8 cellular contexts compared by ENCODE assay signal in genomic region chr4:119628281-119629141, GRCh38. TPM values are rescaled to one million over a fixed set of nuclear protein-coding genes. Genes with fewer than 3 reads are reported as not detected.
DNase-seq lines count a peak whose midpoint lies in the region; ATAC-seq and TF ChIP-seq lines count a peak whose summit lies in the region.

PDE5A (minus strand) TSS chr4:119628804; CDS start chr4:119628671, 133 bp downstream.

- H3K4me3 ChIP-seq in BJ (ENCODE audit: low read depth, low read length), result peak within 1 kb of the TSS; percentile 74
- peak within 1 kb of the TSS; percentile 77 for H3K4me3 ChIP-seq in effector memory CD4-positive, alpha-beta T cell (ENCODE audit: insufficient read depth, low read depth, low read length, poor library complexity, severe bottlenecking)

- peaks cover 19% of the 10 kb centered on the region for H3K4me1 Mint-ChIP-seq in activated CD8-positive, alpha-beta T cell treated with anti-CD3 and anti-CD28 coated beads for 36 hours (ENCODE audit: low read depth)

- peaks cover 15% of the 10 kb centered on the region for H3K4me1 ChIP-seq in effector memory CD4-positive, alpha-beta T cell (ENCODE audit: control insufficient read depth, insufficient read depth, low read length, poor library complexity, severe bottlenecking)

- peak within 1 kb of the TSS; percentile 52 for H3K27ac ChIP-seq in effector memory CD4-positive, alpha-beta T cell (ENCODE audit: insufficient read depth, low read length, poor library complexity, severe bottlenecking)

- POLR2A ChIA-PET in BJ (lab: Charles Lee), result interaction anchor here (0.5 to 1.6 kb wide), 6 partner anchors 70 to 283 kb away, joined by 3 to 4 read pairs (median 4); no protein-coding TSS in a partner anchor
- POLR2A ChIA-PET in activated CD8-positive, alpha-beta T cell treated with anti-CD3 and anti-CD28 coated beads for 36 hours (lab: Charles Lee), result interaction anchor here (0.7 to 1.6 kb wide), 2 partner anchors 13 to 31 kb away, joined by 3 to 5 read pairs; no protein-coding TSS in a partner anchor

- intact Hi-C loops in activated CD8-positive, alpha-beta T cell treated with anti-CD3 and anti-CD28 coated beads for 36 hours (cut with micrococcal nuclease), result loop anchor here (2.0 to 5.0 kb wide), 2 partner anchors 420 to 646 kb away; no protein-coding TSS in a partner anchor

- H3K4me3 Mint-ChIP-seq in activated CD8-positive, alpha-beta T cell treated with anti-CD3 and anti-CD28 coated beads for 36 hours, result peak within 1 kb of the TSS; percentile 71

- H3K27me3 Mint-ChIP-seq in activated CD8-positive, alpha-beta T cell treated with anti-CD3 and anti-CD28 coated beads for 36 hours, result peaks cover 23% of the 10 kb centered on the region

- H3K9me3 Mint-ChIP-seq in activated CD8-positive, alpha-beta T cell treated with anti-CD3 and anti-CD28 coated beads for 36 hours, result no peaks in the 10 kb centered on the region

- no peaks in the 10 kb centered on the region for H3K36me3 Mint-ChIP-seq in activated CD8-positive, alpha-beta T cell treated with anti-CD3 and anti-CD28 coated beads for 36 hours (ENCODE audit: low read depth)

- ATAC-seq in GM19351 (IDR thresholded peaks at IDR 0.05; ENCODE audit: unreplicated experiment) (peak; percentile 88), HG03457 (IDR thresholded peaks at IDR 0.05; ENCODE audit: unreplicated experiment) (peak; percentile 92)
- peak; percentile 87 for ATAC-seq in activated CD8-positive, alpha-beta T cell treated with anti-CD3 and anti-CD28 coated beads for 36 hours

- CTCF ChIA-PET in BJ (lab: Yijun Ruan, JAX), result interaction anchor here (0.6 to 3.6 kb wide), 65 partner anchors 9 to 648 kb away, joined by 3 to 64 read pairs (median 5); no protein-coding TSS in a partner anchor
- CTCF ChIA-PET in activated CD8-positive, alpha-beta T cell treated with anti-CD3 and anti-CD28 coated beads for 36 hours (lab: Charles Lee), result interaction anchor here (0.6 to 3.3 kb wide), 50 partner anchors 8 to 645 kb away, joined by 3 to 34 read pairs (median 4); partner anchors contain the start of gene MAD2L1

- peak; percentile 72 for TF ChIP-seq CTCF in BJ (IDR thresholded peaks at IDR 0.05; ENCODE audit: insufficient read depth, low read depth, low read length)
- TF ChIP-seq CTCF in activated CD8-positive, alpha-beta T cell treated with anti-CD3 and anti-CD28 coated beads for 36 hours (IDR thresholded peaks at IDR 0.05), result peak; percentile 82

- no peaks in the 10 kb centered on the region for H3K27me3 ChIP-seq in BJ (ENCODE audit: control insufficient read depth, insufficient read depth, low read length)
- H3K27me3 ChIP-seq in effector memory CD4-positive, alpha-beta T cell (replicated peaks; ENCODE audit: control insufficient read depth, insufficient read depth, low read length, poor library complexity, severe bottlenecking), result no peaks in the 10 kb centered on the region

- H3K9me3 ChIP-seq in effector memory CD4-positive, alpha-beta T cell (ENCODE audit: control insufficient read depth, low read length), result no peaks in the 10 kb centered on the region

- no peak for DNase-seq in BJ (ENCODE audit: low read depth)
- DNase-seq in NCI-H69 (lab: John Stamatoyannopoulos, UW), result peak; percentile 94
- DNase-seq in activated CD8-positive, alpha-beta T cell treated with anti-CD3 and anti-CD28 coated beads for 36 hours, result peak; percentile 83
- peak; percentile 44 to 60 (median 53) for DNase-seq in effector memory CD4-positive, alpha-beta T cell
- DNase-seq in medulla oblongata (ENCODE audit: extremely low spot score), result peak; percentile 78
- peak; percentile 49 to 65 (median 59) for DNase-seq in stimulated activated CD4-positive, alpha-beta T cell treated with anti-CD3 and anti-CD28 coated beads, TNF-alpha, amount 100 ng/mL, for 4 hours (ENCODE audit: low read depth in 3 of 3)

- H3K36me3 ChIP-seq in BJ (ENCODE audit: control insufficient read depth, insufficient read depth, low read length), result no peaks in the 10 kb centered on the region
- H3K36me3 ChIP-seq in effector memory CD4-positive, alpha-beta T cell (ENCODE audit: control insufficient read depth, insufficient read depth, low read length), result no peaks in the 10 kb centered on the region

- no peak within 1 kb of the TSS for H3K27ac Mint-ChIP-seq in activated CD8-positive, alpha-beta T cell treated with anti-CD3 and anti-CD28 coated beads for 36 hours

RNA-seq across cellular contexts. Expression of gene PDE5A, which starts in this region (rescaled TPM):
- 69.0 and 82.6 TPM in 2 replicates for polyA plus RNA-seq in BJ (2011; rRNA removed)
- 142 and 147 TPM in 2 replicates for polyA minus RNA-seq in BJ (2011; rRNA and poly(A)+ RNA removed)
- under 1 TPM; 0.22 to 0.32 TPM for total RNA-seq in activated CD8-positive, alpha-beta T cell treated with anti-CD3 and anti-CD28 coated beads for 36 hours

Comparison
In these comparisons a context has a peak if more than half of its experiments do, and no peak if none do; other contexts are left out.
1. Peak in DNase-seq and ATAC-seq in activated CD8-positive, alpha-beta T cell treated with anti-CD3 and anti-CD28 coated beads for 36 hours; RNA of the gene not detected or under 1 TPM.